25 cellular contexts compared by ENCODE assay signal in the genomic region with DNA sequence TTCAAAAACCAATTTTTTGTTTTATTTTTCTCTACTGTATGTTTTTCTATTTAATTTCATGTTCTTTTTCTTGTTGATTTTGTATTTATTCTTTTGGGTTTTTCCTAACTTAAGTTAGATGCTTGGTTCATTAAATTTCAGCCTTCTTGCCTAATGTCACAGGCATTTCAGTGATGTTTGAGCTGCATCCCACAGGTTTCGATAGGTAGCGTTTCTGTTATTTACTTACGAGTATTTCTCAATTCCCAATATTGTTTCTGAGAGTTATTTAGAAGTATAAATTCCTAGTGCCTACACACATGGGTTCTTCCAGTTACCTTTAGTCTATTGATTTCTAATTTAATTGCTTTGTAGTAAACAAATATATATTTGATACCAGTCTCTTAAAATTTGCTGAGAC. TPM values are rescaled to one million over a fixed set of nuclear protein-coding genes. Genes with fewer than 3 reads are reported as not detected.
A peak's percentile ranks its signal among the peaks of the same experiment; 100 is the strongest.
DNase-seq lines count a peak whose midpoint lies in the region; ATAC-seq, FAIRE-seq and TF ChIP-seq lines count a peak whose summit lies in the region.
"Had no signal": no experiment of that assay in that cellular context is flagged by ENCODE, and none has a peak within 500 bp of the region (broad histone marks: within the 10 kb centered on the region; RNA-seq: fewer than 3 reads in every experiment).

No MANE protein-coding gene starts in this region.

- H3K27me3 Mint-ChIP-seq in Caco-2 (ENCODE audit: insufficient read depth, unreplicated experiment) = no peaks in the 10 kb centered on the region

- H3K9me3 ChIP-seq in Caco-2 = no peaks in the 10 kb centered on the region
- H3K9me3 ChIP-seq in kidney (ENCODE audit: control insufficient read depth in 1 of 2, low read length in 2 of 2) = no peaks in the 10 kb centered on the region
- no peaks in the 10 kb centered on the region for H3K9me3 ChIP-seq in right lobe of liver
- H3K9me3 ChIP-seq: BE2C, BLaER1 had no signal

- H3K4me3 Mint-ChIP-seq in Caco-2 (ENCODE audit: unreplicated experiment) = no peak overlapping the region
- H3K4me3 Mint-ChIP-seq: CD14-positive monocyte; CD4-positive, alpha-beta memory T cell; CD4-positive, CD25-positive, alpha-beta regulatory T cell; CD8-positive, alpha-beta memory T cell had no signal

- H3K27me3 ChIP-seq in Caco-2 (replicated peaks; ENCODE audit: control insufficient read depth, insufficient read depth, low read length) (no peaks in the 10 kb centered on the region), right lobe of liver (no peaks in the 10 kb centered on the region)
- H3K27me3 ChIP-seq: BE2C, BLaER1 had no signal

- peak overlapping the region; percentile 4 for H3K27ac Mint-ChIP-seq in Caco-2 (ENCODE audit: unreplicated experiment)
- H3K27ac Mint-ChIP-seq: CD4-positive, CD25-positive, alpha-beta regulatory T cell; CD8-positive, alpha-beta memory T cell had no signal

- no peak overlapping the region for H3K9ac ChIP-seq in kidney (ENCODE audit: low read length in 2 of 2)
- H3K9ac ChIP-seq: BLaER1 had no signal

- WGBS in right lobe of liver (ENCODE audit: insufficient coverage, low coverage, low lambda C conversion rate, missing lambda C conversion rate) = 49% methylated on average over 3 of the region's 3 CpGs

- H3K4me1 Mint-ChIP-seq in Caco-2 (ENCODE audit: low read depth, unreplicated experiment) = peaks cover 62% of the 10 kb centered on the region

- TF ChIP-seq CTCF in Caco-2 (IDR thresholded peaks at IDR 0.05; ENCODE audit: insufficient read depth in 1 of 2, low read depth in 1 of 2, low read length in 1 of 2, severe bottlenecking in 1 of 2, unreplicated experiment in 1 of 2) = no peak
- TF ChIP-seq CTCF in kidney (IDR thresholded peaks at IDR 0.05; ENCODE audit: borderline replicate concordance, extremely low read depth, insufficient read depth) = no peak
- TF ChIP-seq CTCF in right lobe of liver (IDR thresholded peaks at IDR 0.05) = no peak

- POLR2A ChIA-PET in Caco-2 (lab: Charles Lee) = no interaction called here

- intact Hi-C loops in Caco-2 (cut with micrococcal nuclease; ENCODE audit: unreplicated experiment) = no loop called here
- intact Hi-C loops in kidney (cut with DNase I) = no loop called here
- intact Hi-C loops in right lobe of liver (cut with DNase I) = no loop called here

- no peak for TF ChIP-seq POLR2A in right lobe of liver (IDR thresholded peaks at IDR 0.05)

- peaks cover 89% of the 10 kb centered on the region for H3K36me3 Mint-ChIP-seq in Caco-2 (ENCODE audit: insufficient read depth, unreplicated experiment)
- H3K36me3 Mint-ChIP-seq: CD4-positive, alpha-beta memory T cell; CD4-positive, CD25-positive, alpha-beta regulatory T cell; CD8-positive, alpha-beta memory T cell had no signal

- H3K4me3 ChIP-seq in Caco-2 (ENCODE audit: low read depth, low read length) (no peak overlapping the region), kidney (ENCODE audit: low read length in 2 of 2) (no peak overlapping the region), right lobe of liver (no peak overlapping the region)
- H3K4me3 ChIP-seq: BLaER1, GM12878 had no signal

- peaks cover 1% of the 10 kb centered on the region; the same call in 1 of the 2 replicates for H3K36me3 ChIP-seq in Caco-2 (ENCODE audit: control insufficient read depth, insufficient read depth, low read length)
- H3K36me3 ChIP-seq in kidney (ENCODE audit: control insufficient read depth in 1 of 2, insufficient read depth in 2 of 2, low read length in 2 of 2) = no peaks in the 10 kb centered on the region
- H3K36me3 ChIP-seq in right lobe of liver = no peaks in the 10 kb centered on the region
- H3K36me3 ChIP-seq: BE2C, BLaER1 had no signal

- no peaks in the 10 kb centered on the region for H3K9me3 Mint-ChIP-seq in Caco-2 (ENCODE audit: unreplicated experiment)
- H3K9me3 Mint-ChIP-seq: CD14-positive monocyte; CD8-positive, alpha-beta memory T cell had no signal

- H3K4me1 ChIP-seq in Caco-2 = peaks cover 64% of the 10 kb centered on the region
- peaks cover 0 to 4% of the 10 kb centered on the region in 2 donors for H3K4me1 ChIP-seq in kidney (ENCODE audit: control insufficient read depth in 1 of 2, insufficient read depth in 1 of 2, low read depth in 1 of 2, low read length in 2 of 2)
- H3K4me1 ChIP-seq in right lobe of liver = peaks cover 0 to 28% (median 12%) of the 10 kb centered on the region in 4 donors
- H3K4me1 ChIP-seq: BE2C had no signal

- DNase-seq in Caco-2 (no peak), kidney (no peak), right lobe of liver (no peak), MV-4-11 (lab: John Stamatoyannopoulos, UW) (no peak)
- DNase-seq: 8988T; ACHN; BE2C; C1 segment of cervical spinal cord; Calu3; CD4-positive, alpha-beta memory T cell; CD4-positive, CD25-positive, alpha-beta regulatory T cell; CD8-positive, alpha-beta memory T cell; COR-L47; DMS79 treated with DMSO at 0.1 percent for 48 hours; GDM1 had no signal

- CTCF ChIA-PET in Caco-2 (lab: Charles Lee) = no interaction called here

- H3K27ac ChIP-seq in kidney (ENCODE audit: low read depth in 2 of 2, low read length in 2 of 2) (no peak overlapping the region), right lobe of liver (peak overlapping the region in 2 of 3 donors; percentile 13 to 22)
- H3K27ac ChIP-seq: BLaER1 had no signal

- no TSS peak for BruUV-seq in Caco-2 (replicated peaks; lab: Mats Ljungman, UMichigan)

- FAIRE-seq in G401.6 (lab: Jason Lieb, UNC) (peak; percentile 8), kidney (lab: Jason Lieb, UNC) (peak; percentile 67)
- FAIRE-seq: A204.1, D721Med, GM12878, GM12892, GM18507 had no signal

- ATAC-seq in right lobe of liver (peak; percentile 32 to 76 (median 58)), HG03432 (IDR thresholded peaks at IDR 0.05; ENCODE audit: unreplicated experiment) (no peak), HG02938 (IDR thresholded peaks at IDR 0.05; ENCODE audit: unreplicated experiment) (no peak)
- ATAC-seq: GM12878 had no signal

RNA-seq across cellular contexts. Expression of a gene that starts 18.2 kb away (rescaled TPM):
- 123 and 134 TPM in 2 replicates for total RNA-seq in Caco-2 (2022)
- total RNA-seq in kidney = 48.2 TPM
- 8.1 TPM for polyA plus RNA-seq in kidney (ENCODE audit: insufficient read depth, low read depth, low replicate concordance)
- 10 to 100 TPM; 24.5 to 65.9 (median 26.8) TPM for total RNA-seq in right lobe of liver

Comparison
In these comparisons a context has a peak if more than half of its experiments do, and no peak if none do; other contexts are left out.
1. H3K27ac ChIP-seq: peak in right lobe of liver (2 of 3); none in kidney (0 of 2).
2. ATAC-seq: peak in right lobe of liver (4 of 4); none in HG03432 (single experiment) and HG02938 (single experiment).